In the genomic region with DNA sequence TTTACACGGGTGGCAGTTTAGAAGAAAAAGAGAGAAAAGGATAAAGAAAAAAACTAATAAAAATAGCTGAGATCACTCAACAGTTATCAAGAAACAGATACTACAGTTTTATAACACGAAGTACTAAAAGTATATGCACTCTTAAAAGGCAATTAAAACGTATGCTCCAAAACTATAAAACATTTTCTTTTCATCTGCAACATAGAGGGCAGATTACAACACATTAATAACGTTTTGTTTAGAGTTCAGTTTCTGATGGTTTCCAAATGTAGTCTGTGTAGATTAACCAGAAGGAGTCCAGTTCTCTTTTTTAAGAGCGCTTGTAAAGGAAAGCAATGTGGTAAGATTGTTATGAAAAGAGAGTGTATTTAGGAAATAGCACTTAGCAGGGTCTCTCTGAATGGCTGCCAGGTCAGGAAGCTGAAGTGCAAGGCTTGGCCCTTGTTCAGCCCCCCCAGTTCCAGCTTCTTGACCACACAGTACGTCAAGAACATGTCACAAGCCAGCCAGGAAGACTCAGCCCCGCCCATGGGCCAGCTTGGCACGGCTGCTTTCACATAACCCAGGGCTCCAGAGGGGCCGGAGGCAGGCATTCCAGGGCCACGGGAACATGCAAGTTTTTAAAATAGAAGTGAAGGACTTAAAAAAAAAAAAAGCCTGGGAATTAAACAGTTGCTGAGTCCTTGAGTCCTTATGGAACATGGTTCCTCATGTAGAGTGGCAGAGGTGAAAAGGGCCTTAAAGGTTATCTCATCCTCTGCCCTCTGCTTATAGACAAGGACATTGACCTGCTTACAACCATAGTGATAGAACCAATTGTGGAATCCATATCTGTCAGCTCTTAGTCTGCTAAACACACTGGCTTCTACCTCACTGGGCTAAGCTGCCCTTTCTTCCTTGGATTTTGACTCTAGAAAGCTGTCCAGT, we compare ENCODE assay signal across 8 cellular contexts.
DNase-seq lines count a peak whose midpoint lies in the region; ATAC-seq lines count a peak whose summit lies in the region.

No MANE protein-coding gene starts in this region.

- ATAC-seq in Right ventricle myocardium inferior (peak; percentile 95), sciatic nerve (peak; percentile 97)

- intact Hi-C loops in Right ventricle myocardium inferior (cut with DNase I) = loop anchor here (10.0 kb wide), 1 partner anchor 143 kb away; the partner anchor contains the start of gene TBX2
- intact Hi-C loops in sciatic nerve (cut with DNase I) = no loop called here

- DNase-seq in DMS79 treated with DMSO at 0.1 percent for 48 hours (lab: John Stamatoyannopoulos, UW) (peak; percentile 69), SKM-1 treated with dmso at 0.1 percent for 144 hours (lab: John Stamatoyannopoulos, UW; ENCODE audit: unreplicated experiment) (peak; percentile 96), Right ventricle myocardium inferior (ENCODE audit: missing footprints) (peak; percentile 95), sciatic nerve (ENCODE audit: low spot score) (peak; percentile 94), DMS 273 (lab: John Stamatoyannopoulos, UW; ENCODE audit: unreplicated experiment) (no peak), D341Med (ENCODE audit: low spot score) (no peak), NCI-H2171 (lab: John Stamatoyannopoulos, UW) (no peak)
- no peak for DNase-seq in stimulated activated naive CD4-positive, alpha-beta T cell treated with Interleukin-2 at 50 U/mL for 16 hours (lab: John Stamatoyannopoulos, UW)

Comparison
In these comparisons a context has a peak if more than half of its experiments do, and no peak if none do; other contexts are left out.
1. DNase-seq: peak in DMS79 treated with DMSO at 0.1 percent for 48 hours (single experiment), SKM-1 treated with dmso at 0.1 percent for 144 hours (single experiment), Right ventricle myocardium inferior (single experiment) and sciatic nerve (single experiment); none in DMS 273 (single experiment), stimulated activated naive CD4-positive, alpha-beta T cell treated with Interleukin-2 at 50 U/mL for 16 hours (single experiment), D341Med (single experiment) and NCI-H2171 (single experiment).